In the genomic region with DNA sequence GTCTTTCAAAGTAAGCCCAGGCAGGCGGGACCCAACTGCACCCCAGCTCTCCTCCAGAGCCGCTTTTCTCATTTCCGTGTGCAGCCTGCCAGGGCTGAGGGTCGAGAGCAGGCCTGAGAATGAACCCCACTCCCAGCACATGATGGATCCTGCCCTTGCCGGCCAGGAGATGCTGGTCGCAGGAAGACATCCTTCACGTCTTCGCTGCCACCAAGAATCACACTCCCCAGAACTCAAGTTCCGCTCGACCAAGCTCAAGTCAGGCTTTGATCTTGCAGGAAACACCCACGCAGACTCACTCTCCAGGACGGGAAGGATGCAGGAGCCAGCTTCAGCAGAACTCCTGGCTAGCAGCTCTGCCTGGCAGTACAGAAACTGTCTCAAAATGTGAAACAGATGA, we compare ENCODE assay signal across 15 cellular contexts.
DNase-seq lines count a peak whose midpoint lies in the region; ATAC-seq and TF ChIP-seq lines count a peak whose summit lies in the region.
"Had no signal": no experiment of that assay in that cellular context is flagged by ENCODE, and none has a peak within 500 bp of the region (broad histone marks: within the 10 kb centered on the region; RNA-seq: fewer than 3 reads in every experiment).

No MANE protein-coding gene starts in this region.

- H3K27me3 ChIP-seq in foreskin keratinocyte (peaks cover 15% of the 10 kb centered on the region), upper lobe of left lung (no peaks in the 10 kb centered on the region)
- H3K27me3 ChIP-seq: body of pancreas, gastroesophageal sphincter, right lobe of liver had no signal

- no peak overlapping the region for H3K27ac ChIP-seq in foreskin keratinocyte
- no peak overlapping the region for H3K27ac ChIP-seq in upper lobe of left lung
- H3K27ac ChIP-seq: body of pancreas, lower lobe of right lung, right lobe of liver had no signal

- 29 to 45% methylated on average over 5 to 12 of the region's 12 CpGs for WGBS in upper lobe of left lung, 2 donors

- no peak overlapping the region for H3K27ac Mint-ChIP-seq in effector memory CD8-positive, alpha-beta T cell
- H3K27ac Mint-ChIP-seq: T-helper 17 cell had no signal

- H3K9me3 ChIP-seq in upper lobe of left lung: no peaks in the 10 kb centered on the region
- H3K9me3 ChIP-seq: body of pancreas, gastroesophageal sphincter, lower lobe of right lung, right lobe of liver had no signal

- peaks cover 13 to 21% of the 10 kb centered on the region in 2 donors for H3K27me3 Mint-ChIP-seq in effector memory CD8-positive, alpha-beta T cell

- H3K4me1 ChIP-seq in foreskin keratinocyte: no peaks in the 10 kb centered on the region
- H3K4me1 ChIP-seq in upper lobe of left lung: peaks cover 0 to 16% (median 9%) of the 10 kb centered on the region in 4 donors
- H3K4me1 ChIP-seq: body of pancreas, right lobe of liver had no signal

- no peaks in the 10 kb centered on the region for H3K9me3 Mint-ChIP-seq in effector memory CD8-positive, alpha-beta T cell

- ATAC-seq in foreskin keratinocyte (peak; percentile 56), upper lobe of left lung (ENCODE audit: low FRiP score in 2 of 2) (no peak)
- ATAC-seq in effector memory CD8-positive, alpha-beta T cell (replicated peaks): no peak
- ATAC-seq: body of pancreas, gastroesophageal sphincter, lower lobe of right lung, right lobe of liver, T-helper 17 cell had no signal

- no peak overlapping the region for H3K4me3 Mint-ChIP-seq in effector memory CD8-positive, alpha-beta T cell
- H3K4me3 Mint-ChIP-seq: T-helper 17 cell had no signal

- TF ChIP-seq POLR2A in upper lobe of left lung (IDR thresholded peaks at IDR 0.05): no peak

- H3K36me3 Mint-ChIP-seq in effector memory CD8-positive, alpha-beta T cell (ENCODE audit: insufficient read depth): peaks cover 3% of the 10 kb centered on the region

- H3K4me1 Mint-ChIP-seq in effector memory CD8-positive, alpha-beta T cell (ENCODE audit: low read depth in 2 of 2): peaks cover 4 to 12% of the 10 kb centered on the region in 2 donors

- H3K4me3 ChIP-seq in upper lobe of left lung: no peak overlapping the region
- H3K4me3 ChIP-seq: body of pancreas, gastroesophageal sphincter, lower lobe of right lung, right lobe of liver had no signal

- DNase-seq in Daoy (ENCODE audit: low read depth) (peak; percentile 50), UCSD-AML1 (lab: John Stamatoyannopoulos, UW; ENCODE audit: unreplicated experiment) (peak; percentile 18), foreskin keratinocyte (no peak), renal cortical epithelial cell (ENCODE audit: low read depth) (peak; percentile 54), upper lobe of left lung (no peak), NCI-H446 (lab: John Stamatoyannopoulos, UW) (no peak), NCI-H345 treated with DMSO at 0.1 percent for 48 hours (lab: John Stamatoyannopoulos, UW; ENCODE audit: unreplicated experiment) (no peak)
- DNase-seq in effector memory CD8-positive, alpha-beta T cell: no peak
- DNase-seq: DMS53, lower lobe of right lung, NCI-H1694, right lobe of liver, T-helper 17 cell had no signal

- no peaks in the 10 kb centered on the region for H3K36me3 ChIP-seq in upper lobe of left lung
- H3K36me3 ChIP-seq: gastroesophageal sphincter, lower lobe of right lung, right lobe of liver had no signal

- TF ChIP-seq EP300 in upper lobe of left lung (IDR thresholded peaks at IDR 0.05): no peak

- TF ChIP-seq CTCF in foreskin keratinocyte (conservative IDR thresholded peaks at IDR 0.05) (no peak), upper lobe of left lung (IDR thresholded peaks at IDR 0.05) (no peak)

Comparison
In these comparisons a context has a peak if more than half of its experiments do, and no peak if none do; other contexts are left out.
1. DNase-seq: peak in Daoy (single experiment), UCSD-AML1 (single experiment) and renal cortical epithelial cell (single experiment); none in foreskin keratinocyte (0 of 2), upper lobe of left lung (0 of 2), NCI-H446 (0 of 2), effector memory CD8-positive, alpha-beta T cell (0 of 3) and NCI-H345 treated with DMSO at 0.1 percent for 48 hours (single experiment).